8 cellular contexts compared by ENCODE assay signal in the genomic region with DNA sequence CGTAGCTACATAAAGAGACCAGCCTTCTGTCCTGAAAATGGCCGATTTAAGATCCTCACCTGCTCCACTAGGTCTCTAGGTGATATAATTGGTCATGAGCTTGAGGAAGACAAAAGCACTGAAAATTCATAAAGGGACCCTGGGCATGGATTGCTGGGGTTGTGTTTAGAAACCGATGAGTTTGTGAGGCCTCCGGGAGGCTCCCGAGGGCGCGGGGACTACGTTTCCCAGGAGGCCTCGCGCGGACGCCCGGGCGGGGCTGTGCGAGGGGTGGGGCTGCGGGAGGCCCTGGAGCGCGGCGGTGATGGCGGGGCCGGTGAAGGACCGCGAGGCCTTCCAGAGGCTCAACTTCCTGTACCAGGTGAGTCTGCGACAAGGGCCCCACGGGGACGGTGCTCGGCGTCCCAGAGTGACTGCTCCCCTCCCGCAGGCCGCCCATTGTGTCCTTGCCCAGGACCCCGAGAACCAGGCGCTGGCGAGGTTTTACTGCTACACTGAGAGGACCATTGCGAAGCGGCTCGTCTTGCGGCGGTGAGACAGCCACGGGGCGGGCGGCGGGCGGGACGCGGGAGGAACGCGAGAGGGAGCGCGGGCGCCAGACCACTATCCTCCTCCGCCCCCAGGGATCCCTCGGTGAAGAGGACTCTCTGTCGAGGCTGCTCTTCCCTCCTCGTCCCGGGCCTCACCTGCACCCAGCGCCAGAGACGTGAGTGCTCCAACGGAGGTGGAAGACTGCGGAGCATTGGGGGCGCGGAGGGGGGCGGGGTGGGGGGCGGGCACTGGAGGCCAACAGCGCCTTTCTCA. TPM values are rescaled to one million over a fixed set of nuclear protein-coding genes. Genes with fewer than 3 reads are reported as not detected.
DNase-seq lines count a peak whose midpoint lies in the region; ATAC-seq and TF ChIP-seq lines count a peak whose summit lies in the region.

A gene (plus strand): TSS at position 289 of the 804 bp plus-strand sequence. CDS start 16 bp downstream, at position 305.

- DNase-seq in DND-41 (peak; percentile 89), GM23248 (peak; percentile 94), Kasumi-1 (lab: John Stamatoyannopoulos, UW) (peak; percentile 63 to 65), RPMI7951 (ENCODE audit: low read depth) (peak; percentile 75), fibroblast of gingiva (ENCODE audit: low read depth) (peak; percentile 74)
- peak; percentile 79 to 80 for DNase-seq in activated T-helper 1 cell treated with anti-CD3 and anti-CD28 coated beads, Interleukin-2, amount 50 U/mL, for 16 hours (ENCODE audit: low read depth in 1 of 2, low spot score in 1 of 2)
- peak; percentile 76 to 91 (median 85) for DNase-seq in naive thymus-derived CD8-positive, alpha-beta T cell
- DNase-seq in stimulated activated naive B cell treated with anti-CD40 and anti-IgM and Interleukin-4, amounts not matched to agents 10 μg/mL and 1 μg/mL and 100 μg/mL, for 72 hours, result peak; percentile 84

- H3K4me3 ChIP-seq in DND-41 (ENCODE audit: low read depth in 1 of 2, low read length in 2 of 2) (peak within 1 kb of the TSS; percentile 66 to 94), GM23248 (peak within 1 kb of the TSS; percentile 87)

- no peaks in the 10 kb centered on the region for H3K9me3 Mint-ChIP-seq in naive thymus-derived CD8-positive, alpha-beta T cell
- H3K9me3 Mint-ChIP-seq in stimulated activated naive B cell treated with anti-CD40 and anti-IgM and Interleukin-4, amounts not matched to agents 10 μg/mL and 1 μg/mL and 100 μg/mL, for 72 hours, result no peaks in the 10 kb centered on the region

- H3K36me3 Mint-ChIP-seq in naive thymus-derived CD8-positive, alpha-beta T cell, result peaks cover 0 to 37% (median 9%) of the 10 kb centered on the region in 3 donors
- peaks cover 22 to 44% of the 10 kb centered on the region in 2 donors for H3K36me3 Mint-ChIP-seq in stimulated activated naive B cell treated with anti-CD40 and anti-IgM and Interleukin-4, amounts not matched to agents 10 μg/mL and 1 μg/mL and 100 μg/mL, for 72 hours

- H2AFZ ChIP-seq in DND-41 (ENCODE audit: low read depth, low read length), result peak within 1 kb of the TSS; percentile 96
- peak within 1 kb of the TSS; percentile 88 for H2AFZ ChIP-seq in GM23248

- POLR2A ChIA-PET in naive thymus-derived CD8-positive, alpha-beta T cell (lab: Charles Lee), result interaction anchor here (0.6 to 2.3 kb wide), 3 partner anchors 12 to 19 kb away, joined by 3 to 18 read pairs (median 3); a partner anchor contains a TSS

- no peaks in the 10 kb centered on the region for H3K9me2 ChIP-seq in GM23248 (ENCODE audit: insufficient read depth)

- in situ Hi-C loops in GM23248 (cut with MboI), result no loop called here

- H3K4me2 ChIP-seq in DND-41 (ENCODE audit: insufficient read depth, low read length), result peak within 1 kb of the TSS; percentile 83
- peak within 1 kb of the TSS; percentile 94 for H3K4me2 ChIP-seq in GM23248 (ENCODE audit: unreplicated experiment)

- H4K20me1 ChIP-seq in DND-41 (ENCODE audit: insufficient read depth, low read length) (no peaks in the 10 kb centered on the region), GM23248 (ENCODE audit: insufficient read depth) (no peaks in the 10 kb centered on the region)

- H3K27ac ChIP-seq in DND-41 (ENCODE audit: low read length) (peak within 1 kb of the TSS; percentile 86), GM23248 (peak within 1 kb of the TSS; percentile 49)

- ATAC-seq in DND-41 (ENCODE audit: insufficient read depth, low read depth), result peak; percentile 98
- peak; percentile 97 to 98 for ATAC-seq in naive thymus-derived CD8-positive, alpha-beta T cell
- ATAC-seq in stimulated activated naive B cell treated with anti-CD40 and anti-IgM and Interleukin-4, amounts not matched to agents 10 μg/mL and 1 μg/mL and 100 μg/mL, for 72 hours (replicated peaks), result peak; percentile 97 to 98

- H3K9me3 ChIP-seq in DND-41 (ENCODE audit: insufficient read depth, low read length, severe bottlenecking), result no peaks in the 10 kb centered on the region
- no peaks in the 10 kb centered on the region for H3K9me3 ChIP-seq in GM23248 (ENCODE audit: low read depth)

- H3K9ac ChIP-seq in DND-41 (ENCODE audit: low read depth, low read length), result peak within 1 kb of the TSS; percentile 85
- H3K9ac ChIP-seq in GM23248, result peak within 1 kb of the TSS; percentile 87

- H3K27me3 ChIP-seq in DND-41 (ENCODE audit: insufficient read depth, low read length, poor library complexity) (no peaks in the 10 kb centered on the region), GM23248 (replicated peaks; ENCODE audit: insufficient read depth) (no peaks in the 10 kb centered on the region)

- H3K4me1 ChIP-seq in DND-41 (ENCODE audit: insufficient read depth, low read length) (peaks cover 16% of the 10 kb centered on the region), GM23248 (ENCODE audit: insufficient read depth) (peaks cover 9% of the 10 kb centered on the region; the same call in 1 of the 2 replicates)

- no peaks in the 10 kb centered on the region for H3K27me3 Mint-ChIP-seq in naive thymus-derived CD8-positive, alpha-beta T cell
- no peaks in the 10 kb centered on the region for H3K27me3 Mint-ChIP-seq in stimulated activated naive B cell treated with anti-CD40 and anti-IgM and Interleukin-4, amounts not matched to agents 10 μg/mL and 1 μg/mL and 100 μg/mL, for 72 hours

- peaks cover 11% of the 10 kb centered on the region for H3K79me2 ChIP-seq in DND-41 (ENCODE audit: insufficient read depth, low read length)
- H3K79me2 ChIP-seq in GM23248 (ENCODE audit: insufficient read depth), result peaks cover 13% of the 10 kb centered on the region

- peaks cover 12% of the 10 kb centered on the region; the same call in 1 of the 2 replicates for H3F3A ChIP-seq in GM23248 (ENCODE audit: insufficient read depth)

- peak within 1 kb of the TSS; percentile 81 to 97 (median 90) for H3K4me3 Mint-ChIP-seq in naive thymus-derived CD8-positive, alpha-beta T cell
- peak within 1 kb of the TSS; percentile 90 to 92 for H3K4me3 Mint-ChIP-seq in stimulated activated naive B cell treated with anti-CD40 and anti-IgM and Interleukin-4, amounts not matched to agents 10 μg/mL and 1 μg/mL and 100 μg/mL, for 72 hours

- peaks cover 29% of the 10 kb centered on the region for H3K36me3 ChIP-seq in DND-41 (ENCODE audit: insufficient read depth, low read length)
- 0 out of 2 replicates have a peak, but pooled peaks cover 11% of the 10 kb centered on the region for H3K36me3 ChIP-seq in GM23248 (ENCODE audit: low read depth)

- WGBS in GM23248 (ENCODE audit: low coverage in 1 of 2, low lambda C conversion rate in 2 of 2, missing lambda C conversion rate in 2 of 2), 2 experiments, result 6 to 8% methylated on average over 39 to 46 of the region's 64 CpGs

- no peak for TF ChIP-seq CTCF in DND-41 (IDR thresholded peaks at IDR 0.05; ENCODE audit: borderline replicate concordance, extremely low read depth, low read length, poor library complexity, severe bottlenecking)

- peaks cover 8 to 36% (median 26%) of the 10 kb centered on the region in 4 donors for H3K4me1 Mint-ChIP-seq in naive thymus-derived CD8-positive, alpha-beta T cell
- H3K4me1 Mint-ChIP-seq in stimulated activated naive B cell treated with anti-CD40 and anti-IgM and Interleukin-4, amounts not matched to agents 10 μg/mL and 1 μg/mL and 100 μg/mL, for 72 hours, result peaks cover 30 to 49% of the 10 kb centered on the region in 2 donors

- peak within 1 kb of the TSS; percentile 85 to 98 (median 96) for H3K27ac Mint-ChIP-seq in naive thymus-derived CD8-positive, alpha-beta T cell
- peak within 1 kb of the TSS; percentile 95 for H3K27ac Mint-ChIP-seq in stimulated activated naive B cell treated with anti-CD40 and anti-IgM and Interleukin-4, amounts not matched to agents 10 μg/mL and 1 μg/mL and 100 μg/mL, for 72 hours

RNA-seq across cellular contexts. Expression of the gene that starts here (rescaled TPM):
- 40.2 and 45.8 TPM in 2 replicates for total RNA-seq in GM23248 (2014; rRNA removed; shearing (Covaris generic))
- 63.4 and 67.2 TPM in 2 replicates for polyA plus RNA-seq in GM23248 (2016; fragmentation: Nextera tagmentation; extraction: Ambion mirVana)
- 90.8 and 94.3 TPM in 2 replicates for total RNA-seq in RPMI7951 (2014; rRNA removed; shearing (Covaris generic))
- 10 to 100 TPM; 48.2 to 49.5 TPM for total RNA-seq in naive thymus-derived CD8-positive, alpha-beta T cell
- polyA plus RNA-seq in naive thymus-derived CD8-positive, alpha-beta T cell, result 10 to 100 TPM; 61.1 to 92.4 (median 73.6) TPM

Comparison
In these comparisons a context has a peak if more than half of its experiments do, and no peak if none do; other contexts are left out.
1. Peak in every context shown above with its lines: DNase-seq, ATAC-seq, H3K4me3 ChIP-seq and H3K27ac ChIP-seq.